In genomic region chr7:22885824-22886255, GRCh38 we compare ENCODE assay signal across 8 cellular contexts.
DNase-seq lines count a peak whose midpoint lies in the region; ATAC-seq and TF ChIP-seq lines count a peak whose summit lies in the region.

No MANE protein-coding gene starts in this region.

- POLR2A ChIA-PET in CD8-positive, alpha-beta memory T cell (lab: Charles Lee), result no interaction called here

- H3K36me3 Mint-ChIP-seq in CD8-positive, alpha-beta memory T cell, result peaks cover 0 to 5% (median 2%) of the 10 kb centered on the region in 3 donors
- peaks cover 10% of the 10 kb centered on the region for H3K36me3 Mint-ChIP-seq in T-helper 1 cell treated with Interleukin-12 subunit alpha and Interleukin-12 subunit beta and Interleukin-4 antibody, amounts not matched to agents 30 μg/mL and 1 μg/mL, for 36 hours (ENCODE audit: low read depth)
- H3K36me3 Mint-ChIP-seq in effector memory CD8-positive, alpha-beta T cell (ENCODE audit: insufficient read depth), result no peaks in the 10 kb centered on the region

- 17 to 40% (median 28%) methylated on average over 1 of the region's 1 CpG for WGBS in stomach, 5 donors

- intact Hi-C loops in stomach (cut with DNase I; ENCODE audit: low total_unique reads), result no loop called here
- intact Hi-C loops in Right ventricle myocardium inferior (cut with DNase I), result no loop called here

- no peak overlapping the region for H3K4me3 ChIP-seq in CD8-positive, alpha-beta memory T cell (ENCODE audit: low read length)
- no peak overlapping the region for H3K4me3 ChIP-seq in stomach

- peak overlapping the region in 3 of 7 donors; percentile 13 to 46 (median 19) for H3K4me3 Mint-ChIP-seq in CD8-positive, alpha-beta memory T cell
- H3K4me3 Mint-ChIP-seq in T-helper 1 cell treated with Interleukin-12 subunit alpha and Interleukin-12 subunit beta and Interleukin-4 antibody, amounts not matched to agents 30 μg/mL and 1 μg/mL, for 36 hours, result peak overlapping the region; percentile 70
- H3K4me3 Mint-ChIP-seq in effector memory CD8-positive, alpha-beta T cell, result peak overlapping the region in 1 of 2 donors; percentile 36
- H3K4me3 Mint-ChIP-seq in stimulated activated naive CD8-positive, alpha-beta T cell treated with anti-CD3 and anti-CD28 coated beads, Interleukin-15, amount 100 ng/mL, for 72 hours, result peak overlapping the region; percentile 55 to 76

- ATAC-seq in GM19372 (IDR thresholded peaks at IDR 0.05; ENCODE audit: low read depth, unreplicated experiment), result peak; percentile 92
- peak; percentile 92 for ATAC-seq in HG03432 (IDR thresholded peaks at IDR 0.05; ENCODE audit: unreplicated experiment)
- peak; percentile 86 for ATAC-seq in effector memory CD8-positive, alpha-beta T cell (replicated peaks)
- peak; percentile 92 for ATAC-seq in stimulated activated naive CD8-positive, alpha-beta T cell treated with anti-CD3 and anti-CD28 coated beads, Interleukin-15, amount 100 ng/mL, for 72 hours
- ATAC-seq in Right ventricle myocardium inferior, result no peak

- peak overlapping the region in 3 of 8 donors; percentile 22 to 67 (median 25) for H3K27ac Mint-ChIP-seq in CD8-positive, alpha-beta memory T cell
- peak overlapping the region; percentile 97 for H3K27ac Mint-ChIP-seq in T-helper 1 cell treated with Interleukin-12 subunit alpha and Interleukin-12 subunit beta and Interleukin-4 antibody, amounts not matched to agents 30 μg/mL and 1 μg/mL, for 36 hours
- peak overlapping the region; percentile 24 to 36 for H3K27ac Mint-ChIP-seq in effector memory CD8-positive, alpha-beta T cell
- peak overlapping the region; percentile 99 to 100 for H3K27ac Mint-ChIP-seq in stimulated activated naive CD8-positive, alpha-beta T cell treated with anti-CD3 and anti-CD28 coated beads, Interleukin-15, amount 100 ng/mL, for 72 hours

- CTCF ChIA-PET in CD8-positive, alpha-beta memory T cell (lab: Charles Lee), result interaction anchor here (0.8 to 1.1 kb wide), 3 partner anchors 10 to 13 kb away, joined by 3 to 4 read pairs (median 4); no protein-coding TSS in a partner anchor

- no peaks in the 10 kb centered on the region for H3K9me3 ChIP-seq in CD8-positive, alpha-beta memory T cell (ENCODE audit: low read length)
- no peaks in the 10 kb centered on the region for H3K9me3 ChIP-seq in stomach

- no peaks in the 10 kb centered on the region for H3K27me3 ChIP-seq in CD8-positive, alpha-beta memory T cell (ENCODE audit: insufficient read depth, low read length, poor library complexity, severe bottlenecking)
- no peaks in the 10 kb centered on the region for H3K27me3 ChIP-seq in stomach

- peak in 4 of 5 donors; percentile 11 to 57 (median 20) for DNase-seq in CD8-positive, alpha-beta memory T cell
- peak; percentile 6 to 18 (median 13) for DNase-seq in effector memory CD8-positive, alpha-beta T cell
- DNase-seq in stimulated activated naive CD8-positive, alpha-beta T cell treated with anti-CD3 and anti-CD28 coated beads, Interleukin-15, amount 100 ng/mL, for 72 hours, result peak; percentile 71 to 85
- no peak for DNase-seq in stomach
- DNase-seq in Right ventricle myocardium inferior (ENCODE audit: missing footprints), result no peak

- H3K9me3 Mint-ChIP-seq in CD8-positive, alpha-beta memory T cell, result no peaks in the 10 kb centered on the region
- peaks cover 9% of the 10 kb centered on the region for H3K9me3 Mint-ChIP-seq in T-helper 1 cell treated with Interleukin-12 subunit alpha and Interleukin-12 subunit beta and Interleukin-4 antibody, amounts not matched to agents 30 μg/mL and 1 μg/mL, for 36 hours
- H3K9me3 Mint-ChIP-seq in effector memory CD8-positive, alpha-beta T cell, result no peaks in the 10 kb centered on the region
- peaks cover 10 to 15% of the 10 kb centered on the region in 2 donors for H3K9me3 Mint-ChIP-seq in stimulated activated naive CD8-positive, alpha-beta T cell treated with anti-CD3 and anti-CD28 coated beads, Interleukin-15, amount 100 ng/mL, for 72 hours

- no peaks in the 10 kb centered on the region for H3K36me3 ChIP-seq in CD8-positive, alpha-beta memory T cell (ENCODE audit: insufficient read depth, low read length)
- no peaks in the 10 kb centered on the region for H3K36me3 ChIP-seq in stomach

- H3K4me1 ChIP-seq in CD8-positive, alpha-beta memory T cell (ENCODE audit: insufficient read depth, low read length), result peaks cover 16% of the 10 kb centered on the region
- no peaks in the 10 kb centered on the region for H3K4me1 ChIP-seq in stomach

- peaks cover 8 to 17% (median 14%) of the 10 kb centered on the region in 3 donors for H3K4me1 Mint-ChIP-seq in CD8-positive, alpha-beta memory T cell
- peaks cover 35% of the 10 kb centered on the region for H3K4me1 Mint-ChIP-seq in T-helper 1 cell treated with Interleukin-12 subunit alpha and Interleukin-12 subunit beta and Interleukin-4 antibody, amounts not matched to agents 30 μg/mL and 1 μg/mL, for 36 hours (ENCODE audit: low read depth)
- H3K4me1 Mint-ChIP-seq in effector memory CD8-positive, alpha-beta T cell (ENCODE audit: low read depth in 2 of 2), result peaks cover 3 to 7% of the 10 kb centered on the region in 2 donors
- H3K4me1 Mint-ChIP-seq in stimulated activated naive CD8-positive, alpha-beta T cell treated with anti-CD3 and anti-CD28 coated beads, Interleukin-15, amount 100 ng/mL, for 72 hours, result peaks cover 47% of the 10 kb centered on the region

- no peaks in the 10 kb centered on the region for H3K27me3 Mint-ChIP-seq in CD8-positive, alpha-beta memory T cell
- H3K27me3 Mint-ChIP-seq in T-helper 1 cell treated with Interleukin-12 subunit alpha and Interleukin-12 subunit beta and Interleukin-4 antibody, amounts not matched to agents 30 μg/mL and 1 μg/mL, for 36 hours (ENCODE audit: low read depth), result peaks cover 3% of the 10 kb centered on the region
- no peaks in the 10 kb centered on the region for H3K27me3 Mint-ChIP-seq in effector memory CD8-positive, alpha-beta T cell
- no peaks in the 10 kb centered on the region for H3K27me3 Mint-ChIP-seq in stimulated activated naive CD8-positive, alpha-beta T cell treated with anti-CD3 and anti-CD28 coated beads, Interleukin-15, amount 100 ng/mL, for 72 hours

- TF ChIP-seq CTCF in stomach (IDR thresholded peaks at IDR 0.05), result no peak

- H3K27ac ChIP-seq in CD8-positive, alpha-beta memory T cell (ENCODE audit: low read depth, low read length), result no peak overlapping the region
- no peak overlapping the region for H3K27ac ChIP-seq in stomach

- no peak for TF ChIP-seq POLR2A in stomach (IDR thresholded peaks at IDR 0.05)

- no peak for TF ChIP-seq EP300 in stomach (IDR thresholded peaks at IDR 0.05)

Comparison
In these comparisons a context has a peak if more than half of its experiments do, and no peak if none do; other contexts are left out.
1. DNase-seq: peak in CD8-positive, alpha-beta memory T cell (4 of 5), effector memory CD8-positive, alpha-beta T cell (3 of 3) and stimulated activated naive CD8-positive, alpha-beta T cell treated with anti-CD3 and anti-CD28 coated beads, Interleukin-15, amount 100 ng/mL, for 72 hours (2 of 2); none in stomach (single experiment) and Right ventricle myocardium inferior (single experiment).